In the genomic region with DNA sequence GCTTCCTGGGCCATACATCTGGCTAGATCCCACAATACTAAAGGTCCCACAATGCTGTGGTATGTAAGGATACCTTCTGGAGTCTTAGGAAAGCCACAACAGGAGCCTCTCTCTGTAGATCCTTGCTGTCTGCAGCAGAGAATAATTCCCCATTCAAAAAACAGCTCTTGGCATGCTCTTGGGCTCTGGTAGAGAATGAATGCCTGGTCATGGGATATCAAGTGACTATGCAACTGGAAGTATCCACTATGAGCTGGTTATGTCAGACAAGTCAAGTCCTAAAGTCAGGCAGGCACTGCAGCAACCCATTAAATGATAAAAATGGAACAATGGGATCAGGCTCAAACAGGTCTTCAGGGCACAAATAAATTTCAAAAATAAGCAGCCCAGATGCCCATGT, we compare ENCODE assay signal across 21 cellular contexts. TPM values are rescaled to one million over a fixed set of nuclear protein-coding genes. Genes with fewer than 3 reads are reported as not detected.
DNase-seq lines count a peak whose midpoint lies in the region; ATAC-seq and TF ChIP-seq lines count a peak whose summit lies in the region.
"Had no signal": no experiment of that assay in that cellular context is flagged by ENCODE, and none has a peak within 500 bp of the region (broad histone marks: within the 10 kb centered on the region; RNA-seq: fewer than 3 reads in every experiment).

No MANE protein-coding gene starts in this region.

- H2BK20ac ChIP-seq in IMR-90 (ENCODE audit: low read depth, low read length) = no peak overlapping the region

- peaks cover 4% of the 10 kb centered on the region for H3K36me3 Mint-ChIP-seq in dendritic cell treated with granulocyte-macrophage colony-stimulating factor and Interleukin-4, amounts not matched to agents 40 ng/mL and 50 ng/mL, for 4 days (ENCODE audit: low read depth)
- peaks cover 5% of the 10 kb centered on the region for H3K36me3 Mint-ChIP-seq in activated CD4-positive, alpha-beta memory T cell treated with anti-CD3 and anti-CD28 coated beads for 36 hours

- ATAC-seq in IMR-90 (ENCODE audit: low read depth) (no peak), GM19395 (IDR thresholded peaks at IDR 0.05; ENCODE audit: unreplicated experiment) (no peak)
- ATAC-seq: K562; stimulated activated naive B cell treated with anti-CD40 and anti-IgM and Interleukin-4, amounts not matched to agents 10 μg/mL and 1 μg/mL and 100 μg/mL, for 72 hours had no signal

- no TSS peak for BruUV-seq in IMR-90 (replicated peaks; lab: Mats Ljungman, UMichigan)

- H3K9me3 Mint-ChIP-seq in dendritic cell treated with granulocyte-macrophage colony-stimulating factor and Interleukin-4, amounts not matched to agents 40 ng/mL and 50 ng/mL, for 4 days = peaks cover 6% of the 10 kb centered on the region
- peaks cover 5% of the 10 kb centered on the region for H3K9me3 Mint-ChIP-seq in activated CD4-positive, alpha-beta memory T cell treated with anti-CD3 and anti-CD28 coated beads for 36 hours

- intact Hi-C loops in IMR-90 (cut with micrococcal nuclease) = no loop called here
- intact Hi-C loops in dendritic cell treated with granulocyte-macrophage colony-stimulating factor and Interleukin-4, amounts not matched to agents 40 ng/mL and 50 ng/mL, for 4 days (cut with micrococcal nuclease) = no loop called here
- intact Hi-C loops in activated CD4-positive, alpha-beta memory T cell treated with anti-CD3 and anti-CD28 coated beads for 36 hours (cut with micrococcal nuclease) = loop anchor here (5.0 kb wide), 1 partner anchor 204 kb away; a partner anchor contains a TSS

- no peak overlapping the region for H2BK5ac ChIP-seq in IMR-90 (ENCODE audit: low read depth, low read length, poor library complexity, severe bottlenecking)

- peaks cover 0 to 17% (median 7%) of the 10 kb centered on the region in 11 experiments; a peak in 15 of 22 replicates for H3K9me3 ChIP-seq in BLaER1 treated with 17β-estradiol and CSF1 and Interleukin-3, amounts not matched to agents 10 nM and 100 nM (replicated peaks in 1 of 11)
- no peaks in the 10 kb centered on the region for H3K9me3 ChIP-seq in IMR-90 (ENCODE audit: control insufficient read depth, insufficient read depth, low read length)
- H3K9me3 ChIP-seq: HAP-1 had no signal

- no peak overlapping the region for H2BK120ac ChIP-seq in IMR-90 (ENCODE audit: low read depth, low read length)

- TF ChIP-seq POLR2A in IMR-90 (IDR thresholded peaks at IDR 0.05; ENCODE audit: low read depth, low read length) = no peak

- peaks cover 2 to 3% of the 10 kb centered on the region in 2 experiments; a peak in 2 of 4 replicates for H3K79me1 ChIP-seq in IMR-90 (ENCODE audit: low read depth in 1 of 2, low read length in 2 of 2)

- DNase-seq in IMR-90 = peak; percentile 23
- peak; percentile 13 for DNase-seq in myocyte (ENCODE audit: low read depth)
- no peak for DNase-seq in stimulated activated naive CD4-positive, alpha-beta T cell (lab: John Stamatoyannopoulos, UW)
- no peak for DNase-seq in NCI-H2227 (lab: John Stamatoyannopoulos, UW; ENCODE audit: unreplicated experiment)
- DNase-seq in activated CD4-positive, alpha-beta memory T cell treated with anti-CD3 and anti-CD28 coated beads for 36 hours = no peak
- DNase-seq: activated CD4-positive, alpha-beta T cell treated with anti-CD3 and anti-CD28 coated beads for 4 hours; CD4-positive, alpha-beta memory T cell; DMS153; endodermal cell; left ventricle myocardium inferior; NCI-H1694; NCI-H345; stimulated activated naive B cell treated with anti-CD40 and anti-IgM and Interleukin-4, amounts not matched to agents 10 μg/mL and 1 μg/mL and 100 μg/mL, for 72 hours; T-helper 1 cell had no signal

- H4K91ac ChIP-seq in IMR-90 (ENCODE audit: insufficient read depth, low read depth, low read length) = no peak overlapping the region

- H3K4me3 ChIP-seq in BLaER1 treated with 17β-estradiol and CSF1 and Interleukin-3, amounts not matched to agents 10 nM and 100 nM = no peak overlapping the region
- H3K4me3 ChIP-seq in IMR-90 (ENCODE audit: insufficient read depth, low read depth, low read length) = no peak overlapping the region
- H3K4me3 ChIP-seq: coronary artery, HAP-1, hepatocyte, K562, left ventricle myocardium inferior had no signal

- H3K14ac ChIP-seq in IMR-90 (replicated peaks; ENCODE audit: low read depth, low read length) = no peak overlapping the region

- no peak overlapping the region for H4K8ac ChIP-seq in IMR-90 (ENCODE audit: low read depth in 2 of 2, low read length in 2 of 2)

- H4K20me1 ChIP-seq in BLaER1 treated with 17β-estradiol and CSF1 and Interleukin-3, amounts not matched to agents 10 nM and 100 nM = no peaks in the 10 kb centered on the region
- H4K20me1 ChIP-seq in IMR-90 (ENCODE audit: insufficient read depth, low read length) = no peaks in the 10 kb centered on the region

- no peak overlapping the region for H2AFZ ChIP-seq in IMR-90 (replicated peaks; ENCODE audit: low read length, poor library complexity)
- H2AFZ ChIP-seq: hepatocyte had no signal

- no peak overlapping the region for H3K23ac ChIP-seq in IMR-90 (ENCODE audit: low read depth, low read length)

- no peak overlapping the region for H2BK15ac ChIP-seq in IMR-90 (ENCODE audit: low read depth, low read length)

- no peak overlapping the region for H3K18ac ChIP-seq in IMR-90 (ENCODE audit: low read depth, low read length)

- H3K56ac ChIP-seq in IMR-90 (ENCODE audit: extremely low read depth, insufficient read depth, low read length) = no peak overlapping the region

- no peaks in the 10 kb centered on the region for H3K9me1 ChIP-seq in IMR-90 (ENCODE audit: insufficient read depth, low read length)

- H4K5ac ChIP-seq in IMR-90 (ENCODE audit: low read depth, low read length) = no peak overlapping the region

- H2AK5ac ChIP-seq in IMR-90 (ENCODE audit: low read depth, low read length) = no peak overlapping the region

- no peaks in the 10 kb centered on the region for H3K27me3 Mint-ChIP-seq in dendritic cell treated with granulocyte-macrophage colony-stimulating factor and Interleukin-4, amounts not matched to agents 40 ng/mL and 50 ng/mL, for 4 days
- H3K27me3 Mint-ChIP-seq in activated CD4-positive, alpha-beta memory T cell treated with anti-CD3 and anti-CD28 coated beads for 36 hours = no peaks in the 10 kb centered on the region
- H3K27me3 Mint-ChIP-seq: stimulated activated naive B cell treated with anti-CD40 and anti-IgM and Interleukin-4, amounts not matched to agents 10 μg/mL and 1 μg/mL and 100 μg/mL, for 72 hours had no signal

- dilution Hi-C loops in IMR-90 (cut with HindIII; ENCODE audit: low sequenced_read_pairs, unreplicated experiment) = no loop called here

- H3K4me1 Mint-ChIP-seq in dendritic cell treated with granulocyte-macrophage colony-stimulating factor and Interleukin-4, amounts not matched to agents 40 ng/mL and 50 ng/mL, for 4 days (ENCODE audit: low read depth) = peaks cover 19% of the 10 kb centered on the region
- H3K4me1 Mint-ChIP-seq in activated CD4-positive, alpha-beta memory T cell treated with anti-CD3 and anti-CD28 coated beads for 36 hours (ENCODE audit: low read depth) = peaks cover 18% of the 10 kb centered on the region

- no peak overlapping the region for H2AK9ac ChIP-seq in IMR-90 (replicated peaks; ENCODE audit: low read depth, low read length, poor library complexity)

- TF ChIP-seq RAD21 in IMR-90 (IDR thresholded peaks at IDR 0.05; ENCODE audit: low read length) = no peak

- H3K4ac ChIP-seq in IMR-90 (ENCODE audit: low read depth, low read length) = no peak overlapping the region

- peak overlapping the region in 8 of 11 experiments; percentile 0 to 69 (median 42); a peak in 11 of 22 replicates for H3K27ac ChIP-seq in BLaER1 treated with 17β-estradiol and CSF1 and Interleukin-3, amounts not matched to agents 10 nM and 100 nM
- H3K27ac ChIP-seq in IMR-90 (ENCODE audit: insufficient read depth, low read length) = no peak overlapping the region
- H3K27ac ChIP-seq: hepatocyte had no signal

- peak overlapping the region in 7 of 11 experiments; percentile 5 to 89 (median 36); a peak in 11 of 22 replicates for H3K4me2 ChIP-seq in BLaER1 treated with 17β-estradiol and CSF1 and Interleukin-3, amounts not matched to agents 10 nM and 100 nM
- H3K4me2 ChIP-seq in IMR-90 (ENCODE audit: low read depth, low read length) = no peak overlapping the region
- H3K4me2 ChIP-seq: hepatocyte had no signal

- CTCF ChIA-PET in IMR-90 (lab: Yijun Ruan, JAX) = interaction anchor here (0.6 kb wide), 1 partner anchor 349 kb away, joined by 5 read pairs; no protein-coding TSS in a partner anchor
- CTCF ChIA-PET in activated CD4-positive, alpha-beta memory T cell treated with anti-CD3 and anti-CD28 coated beads for 36 hours (lab: Charles Lee) = interaction anchor here (0.7 to 1.8 kb wide), 3 partner anchors 9 to 97 kb away, joined by 3 to 9 read pairs (median 4); no protein-coding TSS in a partner anchor

- no peaks in the 10 kb centered on the region for H3K27me3 ChIP-seq in BLaER1 treated with 17β-estradiol and CSF1 and Interleukin-3, amounts not matched to agents 10 nM and 100 nM
- no peaks in the 10 kb centered on the region for H3K27me3 ChIP-seq in IMR-90 (ENCODE audit: control insufficient read depth, insufficient read depth, low read length)
- H3K27me3 ChIP-seq: hepatocyte had no signal

- no peak overlapping the region for H3K4me3 Mint-ChIP-seq in dendritic cell treated with granulocyte-macrophage colony-stimulating factor and Interleukin-4, amounts not matched to agents 40 ng/mL and 50 ng/mL, for 4 days
- H3K4me3 Mint-ChIP-seq in activated CD4-positive, alpha-beta memory T cell treated with anti-CD3 and anti-CD28 coated beads for 36 hours = no peak overlapping the region
- H3K4me3 Mint-ChIP-seq: CD4-positive, alpha-beta memory T cell; endodermal cell; stimulated activated naive B cell treated with anti-CD40 and anti-IgM and Interleukin-4, amounts not matched to agents 10 μg/mL and 1 μg/mL and 100 μg/mL, for 72 hours had no signal

- no peak for TF ChIP-seq CTCF in IMR-90 (conservative IDR thresholded peaks at IDR 0.05; ENCODE audit: low read depth, low read length)

- peaks cover 16 to 44% (median 27%) of the 10 kb centered on the region in 10 experiments for H3K4me1 ChIP-seq in BLaER1 treated with 17β-estradiol and CSF1 and Interleukin-3, amounts not matched to agents 10 nM and 100 nM
- no peaks in the 10 kb centered on the region; the same call in 1 of the 2 replicates for H3K4me1 ChIP-seq in IMR-90 (ENCODE audit: control insufficient read depth, insufficient read depth, low read length)
- H3K4me1 ChIP-seq: HAP-1 had no signal

- in situ Hi-C loops in IMR-90 (cut with MboI; ENCODE audit: low sequenced_read_pairs) = no loop called here

- peak overlapping the region; percentile 50 for H3K27ac Mint-ChIP-seq in dendritic cell treated with granulocyte-macrophage colony-stimulating factor and Interleukin-4, amounts not matched to agents 40 ng/mL and 50 ng/mL, for 4 days
- H3K27ac Mint-ChIP-seq in activated CD4-positive, alpha-beta memory T cell treated with anti-CD3 and anti-CD28 coated beads for 36 hours = no peak overlapping the region
- H3K27ac Mint-ChIP-seq: endodermal cell; stimulated activated naive B cell treated with anti-CD40 and anti-IgM and Interleukin-4, amounts not matched to agents 10 μg/mL and 1 μg/mL and 100 μg/mL, for 72 hours had no signal

- H3K9ac ChIP-seq in BLaER1 treated with 17β-estradiol and CSF1 and Interleukin-3, amounts not matched to agents 10 nM and 100 nM = no peak overlapping the region; a peak in 1 of 22 replicates
- no peak overlapping the region for H3K9ac ChIP-seq in IMR-90 (ENCODE audit: low read depth, low read length)

- POLR2A ChIA-PET in IMR-90 (lab: Charles Lee; ENCODE audit: unreplicated experiment) = no interaction called here
- POLR2A ChIA-PET in activated CD4-positive, alpha-beta memory T cell treated with anti-CD3 and anti-CD28 coated beads for 36 hours (lab: Charles Lee) = no interaction called here

- no peaks in the 10 kb centered on the region for H3K36me3 ChIP-seq in BLaER1 treated with 17β-estradiol and CSF1 and Interleukin-3, amounts not matched to agents 10 nM and 100 nM
- no peaks in the 10 kb centered on the region for H3K36me3 ChIP-seq in IMR-90 (ENCODE audit: control insufficient read depth, insufficient read depth, low read length)
- H3K36me3 ChIP-seq: HAP-1, left ventricle myocardium inferior had no signal

RNA-seq across cellular contexts. Expression of a gene that starts 4.4 kb away (rescaled TPM):
- total RNA-seq in IMR-90 (2012; rRNA removed) (1.8 and 2.2 TPM in 2 replicates), myocyte (10.4 and 13.0 TPM in 2 replicates)
- 1.2 and 1.7 TPM in 2 replicates for polyA plus RNA-seq in IMR-90 (2012; rRNA removed)
- 0.22 and 0.39 TPM in 2 replicates for polyA plus RNA-seq in IMR-90 (2012; cell fraction: cytosol; rRNA removed)
- polyA plus RNA-seq in IMR-90 (2012; cell fraction: nucleus; rRNA removed; ENCODE audit: low replicate concordance) = 0.24 and 2.4 TPM in 2 replicates
- polyA plus RNA-seq in myocyte (2012) = 4.6 TPM
- total RNA-seq in activated CD4-positive, alpha-beta memory T cell treated with anti-CD3 and anti-CD28 coated beads for 36 hours = 1 to 10 TPM; 2.2 to 2.8 TPM

RNA-seq across cellular contexts. Expression of a gene that starts 4.5 kb away (rescaled TPM):
- total RNA-seq in IMR-90 (2012; rRNA removed) (15.4 and 19.7 TPM in 2 replicates), myocyte (11.7 and 13.6 TPM in 2 replicates)
- 11.3 and 12.1 TPM in 2 replicates for polyA plus RNA-seq in IMR-90 (2012; rRNA removed)
- polyA plus RNA-seq in IMR-90 (2012; cell fraction: cytosol; rRNA removed) = 3.4 and 4.7 TPM in 2 replicates
- polyA plus RNA-seq in IMR-90 (2012; cell fraction: nucleus; rRNA removed; ENCODE audit: low replicate concordance) = 2.2 and 13.6 TPM in 2 replicates
- polyA plus RNA-seq in myocyte (2012) = 11.5 TPM
- total RNA-seq in activated CD4-positive, alpha-beta memory T cell treated with anti-CD3 and anti-CD28 coated beads for 36 hours = 10 to 100 TPM; 17.3 to 18.2 TPM

Comparison
In these comparisons a context has a peak if more than half of its experiments do, and no peak if none do; other contexts are left out.
1. DNase-seq: peak in IMR-90 (single experiment) and myocyte (single experiment); none in stimulated activated naive CD4-positive, alpha-beta T cell (0 of 6), NCI-H2227 (single experiment) and activated CD4-positive, alpha-beta memory T cell treated with anti-CD3 and anti-CD28 coated beads for 36 hours (single experiment).